ENCODE assay signal across 11 cellular contexts in genomic region chr18:41936471-41937134, GRCh38. TPM values are rescaled to one million over a fixed set of nuclear protein-coding genes. Genes with fewer than 3 reads are reported as not detected.
A peak's percentile ranks its signal among the peaks of the same experiment; 100 is the strongest.
DNase-seq lines count a peak whose midpoint lies in the region; ATAC-seq lines count a peak whose summit lies in the region.
"Had no signal": no experiment of that assay in that cellular context is flagged by ENCODE, and none has a peak within 500 bp of the region (broad histone marks: within the 10 kb centered on the region; RNA-seq: fewer than 3 reads in every experiment).

No MANE protein-coding gene starts in this region.

- in situ Hi-C loops in GM23248 (cut with MboI) = no loop called here

- H3K79me2 ChIP-seq in GM23248 (ENCODE audit: insufficient read depth) = no peaks in the 10 kb centered on the region

- peak overlapping the region; percentile 72 for H2AFZ ChIP-seq in GM23248

- H3K36me3 ChIP-seq in GM23248 (ENCODE audit: low read depth) (no peaks in the 10 kb centered on the region), adipocyte (ENCODE audit: control insufficient read depth, insufficient read depth, low read length, severe bottlenecking) (no peaks in the 10 kb centered on the region)

- whole genome bisulfite sequencing in GM23248 (ENCODE audit: low coverage in 1 of 2, low lambda C conversion rate in 2 of 2, missing lambda C conversion rate in 2 of 2), 2 experiments = 44 to 53% methylated on average over 2 of the region's 2 CpGs

- H4K20me1 ChIP-seq in GM23248 (ENCODE audit: insufficient read depth) = no peaks in the 10 kb centered on the region

- peak; percentile 65 for ATAC-seq in GM18520 (IDR thresholded peaks at IDR 0.05; ENCODE audit: unreplicated experiment)
- ATAC-seq in sciatic nerve = peak; percentile 36
- no peak for ATAC-seq in HG03196 (IDR thresholded peaks at IDR 0.05; ENCODE audit: unreplicated experiment)
- ATAC-seq: left ventricle myocardium superior, psoas muscle had no signal

- peaks cover 36% of the 10 kb centered on the region for H3F3A ChIP-seq in GM23248 (ENCODE audit: insufficient read depth)

- no peak overlapping the region for H3K4me2 ChIP-seq in GM23248 (ENCODE audit: unreplicated experiment)

- H3K4me3 ChIP-seq in GM23248 = no peak overlapping the region
- peak overlapping the region; percentile 21 for H3K4me3 ChIP-seq in adipocyte (ENCODE audit: low read length)
- H3K4me3 ChIP-seq: psoas muscle had no signal

- DNase-seq in GM23248 (no peak), adipocyte (ENCODE audit: low read depth) (peak; percentile 13), sciatic nerve (ENCODE audit: low spot score) (no peak), NCI-H2196 treated with DMSO at 0.1 percent for 48 hours (lab: John Stamatoyannopoulos, UW; ENCODE audit: unreplicated experiment) (no peak), superior temporal gyrus (ENCODE audit: extremely low spot score) (no peak)
- DNase-seq: activated CD8-positive, alpha-beta memory T cell treated with anti-CD3 and anti-CD28 coated beads for 24 hours; DND-41; left ventricle myocardium superior; psoas muscle had no signal

- H3K9ac ChIP-seq in GM23248 = no peak overlapping the region
- H3K9ac ChIP-seq in adipocyte (ENCODE audit: low read length) = peak overlapping the region; percentile 37

- intact Hi-C loops in sciatic nerve (cut with DNase I) = no loop called here

- H3K9me2 ChIP-seq in GM23248 (ENCODE audit: insufficient read depth) = no peaks in the 10 kb centered on the region

- H3K9me3 ChIP-seq in GM23248 (ENCODE audit: low read depth) (no peaks in the 10 kb centered on the region), adipocyte (ENCODE audit: control insufficient read depth, low read length) (peaks cover 2% of the 10 kb centered on the region)
- H3K9me3 ChIP-seq: psoas muscle had no signal

- H3K27me3 ChIP-seq in GM23248 (replicated peaks; ENCODE audit: insufficient read depth) (no peaks in the 10 kb centered on the region), adipocyte (replicated peaks; ENCODE audit: control insufficient read depth, insufficient read depth, low read length) (peaks cover 3% of the 10 kb centered on the region)

- H3K4me1 ChIP-seq in GM23248 (ENCODE audit: insufficient read depth) (peaks cover 47% of the 10 kb centered on the region), adipocyte (ENCODE audit: control insufficient read depth, insufficient read depth, low read length) (peaks cover 47% of the 10 kb centered on the region)
- H3K4me1 ChIP-seq: psoas muscle had no signal

- H3K27ac ChIP-seq in GM23248 = no peak overlapping the region
- H3K27ac ChIP-seq: psoas muscle had no signal

RNA-seq across cellular contexts. Expression of gene PIK3C3, which starts 18.4 kb away (rescaled TPM):
- 50.3 and 56.4 TPM in 2 replicates for total RNA-seq in GM23248 (2014; rRNA removed; shearing (Covaris generic))
- polyA plus RNA-seq in GM23248 (2016; fragmentation: Nextera tagmentation; extraction: Ambion mirVana) = 40.2 and 45.0 TPM in 2 replicates
- total RNA-seq in sciatic nerve = 74.8 TPM
